17 cellular contexts compared by ENCODE assay signal in the genomic region with DNA sequence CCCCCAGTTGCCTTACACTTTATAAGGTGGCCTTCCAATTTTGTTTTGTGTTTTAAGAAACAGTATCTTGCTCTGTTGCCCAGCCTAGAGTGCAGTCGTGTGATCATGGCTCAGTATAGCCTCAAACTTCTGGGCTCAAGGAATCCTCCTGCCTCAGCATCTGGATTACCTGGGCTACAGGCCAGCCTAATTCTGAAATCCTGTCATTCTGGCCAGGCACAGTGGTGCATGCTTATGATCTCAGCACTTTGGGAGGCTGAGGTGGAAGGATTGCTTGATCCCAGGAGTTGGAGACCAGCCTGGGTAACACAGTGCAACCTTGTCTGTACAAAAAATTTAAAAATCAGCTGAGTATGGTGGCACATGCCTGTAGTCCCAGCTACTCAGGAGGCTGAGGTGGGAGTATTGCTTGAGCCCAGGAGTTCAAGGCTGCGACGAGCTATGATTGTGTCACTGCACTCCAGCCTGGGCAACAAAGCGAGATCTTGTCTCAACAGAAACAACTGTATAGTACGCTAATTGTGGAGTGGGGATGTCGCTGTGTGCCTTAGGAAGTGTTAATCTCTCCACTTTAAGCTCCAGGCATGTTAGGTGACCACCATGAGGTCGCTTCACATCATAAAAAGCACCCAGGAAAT.
"Had no signal": no experiment of that assay in that cellular context is flagged by ENCODE, and none has a peak within 500 bp of the region (broad histone marks: within the 10 kb centered on the region; RNA-seq: fewer than 3 reads in every experiment).

No MANE protein-coding gene starts in this region.

- DNase-seq: activated CD4-positive, alpha-beta T cell treated with anti-CD3 and anti-CD28 coated beads, Interleukin-2, amount 50 U/mL, for 48 hours; activated naive CD4-positive, alpha-beta T cell treated with anti-CD3 and anti-CD28 coated beads for 36 hours; activated naive CD8-positive, alpha-beta T cell treated with anti-CD3 and anti-CD28 coated beads, Interleukin-2, amount 50 U/mL, for 24 hours; aorta; left ventricle myocardium superior; naive B cell; retina; stimulated activated CD4-positive, alpha-beta T cell treated with anti-CD3 and anti-CD28 coated beads, Interleukin-15, amount 100 ng/mL, for 24 hours; stimulated activated naive CD8-positive, alpha-beta T cell treated with anti-CD3 and anti-CD28 coated beads, Interleukin-15, Interleukin-2, amounts not matched to agents 100 U/mL and 50 U/mL, for 24 hours; T-helper 17 cell; WERI-Rb-1 had no signal

- H3K36me3 ChIP-seq: neutrophil, suprapubic skin, WERI-Rb-1 had no signal

- H3K27ac Mint-ChIP-seq: activated naive CD4-positive, alpha-beta T cell treated with anti-CD3 and anti-CD28 coated beads for 36 hours; activated naive CD8-positive, alpha-beta T cell treated with anti-CD3 and anti-CD28 coated beads, Interleukin-2, amount 50 U/mL, for 24 hours; activated T-helper 2 cell treated with anti-CD3 and anti-CD28 coated beads, Interferon-gamma antibody, Interleukin-2, Interleukin-4, amounts not matched to agents 10 μg/mL and 5 μg/mL and 100 μg/mL, durations not matched to agents 14 hours and 24 hours and 36 hours; T-helper 17 cell had no signal

- ATAC-seq: activated naive CD8-positive, alpha-beta T cell treated with anti-CD3 and anti-CD28 coated beads, Interleukin-2, amount 50 U/mL, for 24 hours; esophagus mucosa; left ventricle myocardium superior; stimulated activated naive CD8-positive, alpha-beta T cell treated with anti-CD3 and anti-CD28 coated beads, Interleukin-15, Interleukin-2, amounts not matched to agents 100 U/mL and 50 U/mL, for 24 hours; T-helper 17 cell had no signal

- H3K4me1 Mint-ChIP-seq: activated naive CD8-positive, alpha-beta T cell treated with anti-CD3 and anti-CD28 coated beads, Interleukin-2, amount 50 U/mL, for 24 hours; T-helper 17 cell had no signal

- H3K27me3 ChIP-seq: cardiac muscle cell, suprapubic skin had no signal

- H3K4me3 ChIP-seq: cardiac muscle cell, suprapubic skin had no signal

- H3K9me3 ChIP-seq: neutrophil, suprapubic skin had no signal

- H3K4me1 ChIP-seq: suprapubic skin had no signal

- H3K27ac ChIP-seq: cardiac muscle cell, neutrophil, suprapubic skin, WERI-Rb-1 had no signal

- H3K27me3 Mint-ChIP-seq: activated naive CD8-positive, alpha-beta T cell treated with anti-CD3 and anti-CD28 coated beads, Interleukin-2, amount 50 U/mL, for 24 hours; naive B cell; type B pancreatic cell had no signal

- H3K4me3 Mint-ChIP-seq: activated naive CD4-positive, alpha-beta T cell treated with anti-CD3 and anti-CD28 coated beads for 36 hours; activated naive CD8-positive, alpha-beta T cell treated with anti-CD3 and anti-CD28 coated beads, Interleukin-2, amount 50 U/mL, for 24 hours; naive B cell; T-helper 17 cell had no signal
